Comparison of ENCODE assay signal across 20 cellular contexts in the genomic region with DNA sequence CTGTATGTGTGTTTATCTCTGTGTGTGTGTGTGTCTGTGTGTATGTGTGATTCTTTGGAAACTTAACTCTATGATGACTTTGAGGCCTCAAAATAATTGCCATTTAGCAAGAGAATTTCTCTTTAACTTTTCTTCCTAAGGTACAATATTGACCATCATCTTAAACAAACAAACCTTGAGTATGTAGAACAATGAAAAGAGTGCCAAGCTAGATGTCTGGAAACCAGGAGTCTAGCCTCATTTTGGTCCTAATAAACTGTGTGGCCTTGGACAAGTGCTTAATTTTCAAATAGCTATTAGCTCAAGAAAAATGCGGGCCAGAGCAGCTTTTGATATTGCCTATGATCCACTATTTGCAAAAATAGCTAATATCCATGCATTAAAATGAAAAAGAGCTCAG.
"Had no signal": no experiment of that assay in that cellular context is flagged by ENCODE, and none has a peak within 500 bp of the region (broad histone marks: within the 10 kb centered on the region; RNA-seq: fewer than 3 reads in every experiment).

No MANE protein-coding gene starts in this region.

- FAIRE-seq: urothelium cell line had no signal

- DNase-seq: stimulated activated CD4-positive, alpha-beta T cell treated with anti-CD3 and anti-CD28 coated beads, Interleukin-2, amount 100 ng/mL, for 48 hours; stimulated activated CD4-positive, alpha-beta T cell treated with anti-CD3 and anti-CD28 coated beads, Interleukin-4, amount 100 ng/mL, for 1 hour; stimulated activated CD4-positive, alpha-beta T cell treated with anti-CD3 and anti-CD28 coated beads, Interleukin-4, amount 100 ng/mL, for 24 hours; stimulated activated CD4-positive, alpha-beta T cell treated with anti-CD3 and anti-CD28 coated beads, Interleukin-4, amount 100 ng/mL, for 4 hours; stimulated activated CD8-positive, alpha-beta memory T cell treated with anti-CD3 and anti-CD28 coated beads, Interleukin-4, amount 100 ng/mL, for 48 hours; stimulated activated naive B cell treated with anti-CD40 and anti-IgM and Interleukin-4, amounts not matched to agents 10 μg/mL and 1 μg/mL and 100 μg/mL, for 72 hours; stimulated activated naive CD4-positive, alpha-beta T cell; stimulated activated naive CD4-positive, alpha-beta T cell treated with Interleukin-2 at 50 U/mL for 16 hours; stimulated activated naive CD8-positive, alpha-beta T cell treated with anti-CD3 and anti-CD28 coated beads, Interleukin-15, amount 100 ng/mL, for 72 hours; stimulated activated naive CD8-positive, alpha-beta T cell treated with anti-CD3 and anti-CD28 coated beads, Interleukin-15, Interleukin-2, amounts not matched to agents 100 U/mL and 50 U/mL, for 24 hours; stomach; substantia nigra; testis; thyroid gland; tibial artery; transverse colon; upper lobe of left lung; upper lobe of right lung; uterus had no signal
